In genomic region chr16:55370762-55371482, GRCh38 we compare ENCODE assay signal across 9 cellular contexts. TPM values are rescaled to one million over a fixed set of nuclear protein-coding genes. Genes with fewer than 3 reads are reported as not detected.
DNase-seq lines count a peak whose midpoint lies in the region; FAIRE-seq and TF ChIP-seq lines count a peak whose summit lies in the region.
"Had no signal": no experiment of that assay in that cellular context is flagged by ENCODE, and none has a peak within 500 bp of the region (broad histone marks: within the 10 kb centered on the region; RNA-seq: fewer than 3 reads in every experiment).

No MANE protein-coding gene starts in this region.

- no peak overlapping the region for H2BK20ac ChIP-seq in H1 (ENCODE audit: low read length)

- peak overlapping the region; percentile 23 to 65; a peak in 3 of 4 replicates for H3K4me2 ChIP-seq in H1 (ENCODE audit: insufficient read depth in 1 of 2, low read depth in 2 of 2, low read length in 2 of 2)

- H4K5ac ChIP-seq in H1 (ENCODE audit: insufficient read length, low read depth, low read length): no peak overlapping the region

- 15% methylated on average over 26 of the region's 26 CpGs; no CpG with 5 or more reads in 1 of the 2 experiments for WGBS in H1 (ENCODE audit: extremely low coverage in 1 of 2, insufficient coverage in 1 of 2, insufficient read length in 1 of 2, insufficient replicate concordance in 2 of 2, low coverage in 1 of 2, low lambda C conversion rate in 2 of 2, missing lambda C conversion rate in 1 of 2), 2 experiments
- 8 to 9% methylated on average over 26 of the region's 26 CpGs for WGBS in lower leg skin, 2 donors

- H3K79me2 ChIP-seq in H1 (ENCODE audit: control insufficient read depth in 1 of 2, insufficient read depth in 2 of 2, low read length in 2 of 2): no peaks in the 10 kb centered on the region

- H3K4me1 ChIP-seq in H1 (replicated peaks in 1 of 4; ENCODE audit: control insufficient read depth in 3 of 4, insufficient read depth in 4 of 4, low read length in 3 of 4): peaks cover 0 to 8% (median 2%) of the 10 kb centered on the region in 4 experiments; a peak in 2 of 7 replicates
- H3K4me1 ChIP-seq in uterus: no peaks in the 10 kb centered on the region

- H4K91ac ChIP-seq in H1 (replicated peaks; ENCODE audit: insufficient read length, low read length): no peak overlapping the region

- no peaks in the 10 kb centered on the region for H4K20me1 ChIP-seq in H1 (replicated peaks in 1 of 2; ENCODE audit: control insufficient read depth in 1 of 2, insufficient read depth in 2 of 2, low read length in 2 of 2)

- H3K9me3 ChIP-seq in H1 (ENCODE audit: insufficient read depth in 2 of 2, low read depth in 1 of 2, low read length in 1 of 2) (no peaks in the 10 kb centered on the region), uterus (no peaks in the 10 kb centered on the region)

- peak; percentile 85 to 87 for TF ChIP-seq RAD21 in H1 (IDR thresholded peaks at IDR 0.05 in 1 of 2, conservative IDR thresholded peaks at IDR 0.05 in 1 of 2; ENCODE audit: low read depth in 2 of 2, low read length in 2 of 2)

- no peak for TF ChIP-seq POLR2A in H1 (IDR thresholded peaks at IDR 0.05; ENCODE audit: control extremely low read depth in 1 of 2, low read depth in 2 of 2, low read length in 2 of 2)
- TF ChIP-seq POLR2A in lower leg skin (IDR thresholded peaks at IDR 0.05): no peak
- TF ChIP-seq POLR2A in uterus (IDR thresholded peaks at IDR 0.05): no peak

- FAIRE-seq in H1 (lab: Jason Lieb, UNC): peak; percentile 55

- POLR2A ChIA-PET in H1 (lab: Charles Lee; ENCODE audit: partially characterized antibody): no interaction called here

- H3K14ac ChIP-seq in H1 (ENCODE audit: insufficient read length): no peak overlapping the region

- peak overlapping the region; percentile 64 for H2AFZ ChIP-seq in H1 (ENCODE audit: low read length)

- no peak overlapping the region for H3K9ac ChIP-seq in H1 (replicated peaks in 1 of 4; ENCODE audit: extremely low read depth in 1 of 4, low read depth in 3 of 4, low read length in 3 of 4)

- no peak overlapping the region for H2BK5ac ChIP-seq in H1 (ENCODE audit: low read depth, low read length)

- H3K79me1 ChIP-seq in H1 (ENCODE audit: low read depth, low read length): no peaks in the 10 kb centered on the region

- H2BK120ac ChIP-seq in H1 (replicated peaks; ENCODE audit: low read depth, low read length): no peak overlapping the region

- peak; percentile 59 to 69 (median 67) for TF ChIP-seq CTCF in H1 (IDR thresholded peaks at IDR 0.05; ENCODE audit: control extremely low read depth in 1 of 3, insufficient read depth in 1 of 3, low read depth in 1 of 3, low read length in 3 of 3)
- TF ChIP-seq CTCF in lower leg skin (IDR thresholded peaks at IDR 0.05): no peak
- TF ChIP-seq CTCF in uterus (IDR thresholded peaks at IDR 0.05): peak in 3 of 4 experiments; percentile 23 to 26 (median 23)

- H3K23ac ChIP-seq in H1 (ENCODE audit: insufficient read length): no peak overlapping the region

- no peak overlapping the region for H2BK15ac ChIP-seq in H1 (ENCODE audit: low read length)

- peak; percentile 37 for DNase-seq in activated naive CD4-positive, alpha-beta T cell treated with anti-CD3 and anti-CD28 coated beads for 36 hours
- no peak for DNase-seq in activated naive CD4-positive, alpha-beta T cell treated with anti-CD3 and anti-CD28 coated beads, Interleukin-2, amount 50 U/mL, for 16 hours
- DNase-seq in NCI-H748 (lab: John Stamatoyannopoulos, UW; ENCODE audit: unreplicated experiment): peak; percentile 75
- DNase-seq in H1 (ENCODE audit: low read depth in 1 of 2, low spot score in 2 of 2): peak; percentile 27 to 74
- peak; percentile 65 to 94 for DNase-seq in lower leg skin (ENCODE audit: low spot score in 2 of 2)
- peak in 1 of 2 donors; percentile 27 for DNase-seq in uterus
- DNase-seq in NCI-H2107 (lab: John Stamatoyannopoulos, UW): no peak
- DNase-seq in activated gamma-delta T cell treated with Interleukin-2 at 50 U/mL for 16 hours: no peak

- H3K27ac Mint-ChIP-seq in activated naive CD4-positive, alpha-beta T cell treated with anti-CD3 and anti-CD28 coated beads for 36 hours: no peak overlapping the region
- H3K27ac Mint-ChIP-seq: activated naive CD8-positive, alpha-beta T cell had no signal

- H3K56ac ChIP-seq in H1 (replicated peaks; ENCODE audit: insufficient read length, low read depth, low read length): no peak overlapping the region

- H3K27ac ChIP-seq in H1 (ENCODE audit: low read depth, low read length): no peak overlapping the region
- H3K27ac ChIP-seq in uterus: no peak overlapping the region

- peaks cover 1% of the 10 kb centered on the region for H3K4me1 Mint-ChIP-seq in activated naive CD4-positive, alpha-beta T cell treated with anti-CD3 and anti-CD28 coated beads for 36 hours (ENCODE audit: low read depth)

- no peak overlapping the region for H2AK5ac ChIP-seq in H1 (ENCODE audit: low read depth, low read length)

- no peak overlapping the region for H3K4ac ChIP-seq in H1 (replicated peaks; ENCODE audit: insufficient read length, low read depth, low read length)

- H3K36me3 Mint-ChIP-seq in activated naive CD4-positive, alpha-beta T cell treated with anti-CD3 and anti-CD28 coated beads for 36 hours (ENCODE audit: low read depth): no peaks in the 10 kb centered on the region
- H3K36me3 Mint-ChIP-seq: activated naive CD8-positive, alpha-beta T cell had no signal

- H3K27me3 ChIP-seq in H1 (replicated peaks in 1 of 4; ENCODE audit: control insufficient read depth in 3 of 4, extremely low read depth in 1 of 4, insufficient read depth in 3 of 4, low read length in 3 of 4) (peaks cover 0 to 4% (median 2%) of the 10 kb centered on the region in 4 experiments; a peak in 4 of 7 replicates), uterus (no peaks in the 10 kb centered on the region)

- no peak overlapping the region for H4K8ac ChIP-seq in H1 (ENCODE audit: extremely low read depth, insufficient read depth, low read length)

- peaks cover 47% of the 10 kb centered on the region for H3K27me3 Mint-ChIP-seq in activated naive CD4-positive, alpha-beta T cell treated with anti-CD3 and anti-CD28 coated beads for 36 hours (ENCODE audit: low read depth)

- no peak for TF ChIP-seq EP300 in H1 (IDR thresholded peaks at IDR 0.05; ENCODE audit: borderline replicate concordance in 1 of 2, low read depth in 2 of 2, low read length in 2 of 2)

- H3K23me2 ChIP-seq in H1 (ENCODE audit: low read depth, low read length): no peaks in the 10 kb centered on the region

- CTCF ChIA-PET in activated naive CD4-positive, alpha-beta T cell treated with anti-CD3 and anti-CD28 coated beads for 36 hours (lab: Charles Lee): interaction anchor here (0.5 to 0.6 kb wide), 2 partner anchors 21 to 527 kb away, joined by 3 to 4 read pairs; no protein-coding TSS in a partner anchor
- CTCF ChIA-PET in H1 (lab: Charles Lee; ENCODE audit: partially characterized antibody): interaction anchor here (0.6 to 2.2 kb wide), 21 partner anchors 9 to 436 kb away, joined by 3 to 15 read pairs (median 4); partner anchors contain the start of gene IRX6

- no peaks in the 10 kb centered on the region for H3K36me3 ChIP-seq in H1 (ENCODE audit: control insufficient read depth in 2 of 4, insufficient read depth in 4 of 4, low read length in 3 of 4)
- no peaks in the 10 kb centered on the region for H3K36me3 ChIP-seq in uterus

- H3K4me3 ChIP-seq in H1 (ENCODE audit: extremely low read depth in 1 of 4, insufficient read depth in 2 of 4, low read depth in 3 of 4, low read length in 4 of 4) (peak overlapping the region in 2 of 4 experiments; percentile 27 to 33; a peak in 2 of 8 replicates), lower leg skin (ENCODE audit: low read depth, poor library complexity, severe bottlenecking) (no peak overlapping the region), uterus (no peak overlapping the region)

- intact Hi-C loops in activated naive CD4-positive, alpha-beta T cell treated with anti-CD3 and anti-CD28 coated beads for 36 hours (cut with micrococcal nuclease): loop anchor here (5.0 kb wide), 1 partner anchor 434 kb away; no protein-coding TSS in a partner anchor
- intact Hi-C loops in lower leg skin (cut with DNase I; ENCODE audit: low total_unique reads): no loop called here
- intact Hi-C loops in uterus (cut with DNase I; ENCODE audit: low total_unique reads): no loop called here

- H2BK12ac ChIP-seq in H1 (ENCODE audit: low read depth, low read length): no peak overlapping the region

- H3K18ac ChIP-seq in H1 (ENCODE audit: extremely low read depth, low read length): no peak overlapping the region

- no peak overlapping the region for H3K4me3 Mint-ChIP-seq in activated naive CD4-positive, alpha-beta T cell treated with anti-CD3 and anti-CD28 coated beads for 36 hours
- H3K4me3 Mint-ChIP-seq: activated naive CD8-positive, alpha-beta T cell had no signal

- H3K9me3 Mint-ChIP-seq in activated naive CD4-positive, alpha-beta T cell treated with anti-CD3 and anti-CD28 coated beads for 36 hours: no peaks in the 10 kb centered on the region

TF ChIP-seq in H1, 55 proteins besides CTCF, POLR2A, EP300 and RAD21 (continues in another document):
- TF ChIP-seq JUN (IDR thresholded peaks at IDR 0.05; ENCODE audit: low read depth, low read length) (no peak), ASH2L (IDR thresholded peaks at IDR 0.05; ENCODE audit: low read length) (peak; percentile 47), TBP (IDR thresholded peaks at IDR 0.05; ENCODE audit: low read depth, low read length) (peak; percentile 86), FOSL1 (IDR thresholded peaks at IDR 0.05; ENCODE audit: insufficient read depth, low read depth, low read length) (no peak), YY1 (IDR thresholded peaks at IDR 0.05; ENCODE audit: low read depth, low read length) (no peak), HDAC2 (IDR thresholded peaks at IDR 0.05; ENCODE audit: borderline replicate concordance in 1 of 2, low read depth in 2 of 2, low read length in 2 of 2) (no peak), RFX5 (IDR thresholded peaks at IDR 0.05; ENCODE audit: borderline replicate concordance, low read depth, low read length) (no peak), CREB1 (IDR thresholded peaks at IDR 0.05) (peak; percentile 22; the same call in 1 of the 2 replicates)

RNA-seq across cellular contexts. Expression of gene IRX6, which starts 46.9 kb away (rescaled TPM):
- not detected for total RNA-seq in activated naive CD4-positive, alpha-beta T cell treated with anti-CD3 and anti-CD28 coated beads for 36 hours
- 0.55 and 0.61 TPM in 2 replicates for total RNA-seq in H1 (2021; fragmentation: NEBNext Ultra II Directional; extraction: Animal tissue kit (Norgen Biotek cat#: 25700))
- not detected in 2 replicates for polyA plus RNA-seq in H1 (2011; rRNA removed)
- 0.03 TPM for polyA plus RNA-seq in H1 (2011; cell fraction: cytosol; rRNA removed)
- polyA plus RNA-seq in H1 (2011; cell fraction: nucleus; rRNA removed): not detected
- not detected in 4 replicates for polyA plus RNA-seq in H1 (2012, experiment 1 of 2)
- not detected for polyA plus RNA-seq in H1 (2012, experiment 2 of 2)
- 0.08 TPM for polyA plus RNA-seq in H1 (2013, experiment 1 of 2)
- polyA plus RNA-seq in H1 (2013, experiment 2 of 2): 0.09 TPM
- polyA minus RNA-seq in H1 (2011; rRNA and poly(A)+ RNA removed): not detected in 2 replicates
- not detected for polyA minus RNA-seq in H1 (2011; cell fraction: cytosol; rRNA and poly(A)+ RNA removed)
- polyA minus RNA-seq in H1 (2011; cell fraction: nucleus; rRNA and poly(A)+ RNA removed): not detected
- 10 to 100 TPM in 2 of 4 donors, 1 to 10 TPM in 2; 6.7 to 17.7 (median 13.3) TPM for total RNA-seq in lower leg skin
- under 1 TPM in 1 of 4 donors, not detected in 3; 0.14 TPM for total RNA-seq in uterus

Comparison
In these comparisons a context has a peak if more than half of its experiments do, and no peak if none do; other contexts are left out.
1. DNase-seq: peak in activated naive CD4-positive, alpha-beta T cell treated with anti-CD3 and anti-CD28 coated beads for 36 hours (single experiment), NCI-H748 (single experiment), H1 (2 of 2) and lower leg skin (2 of 2); none in activated naive CD4-positive, alpha-beta T cell treated with anti-CD3 and anti-CD28 coated beads, Interleukin-2, amount 50 U/mL, for 16 hours (single experiment), NCI-H2107 (single experiment) and activated gamma-delta T cell treated with Interleukin-2 at 50 U/mL for 16 hours (single experiment).
2. CTCF ChIP-seq: peak in H1 (3 of 3) and uterus (3 of 4); none in lower leg skin (0 of 3).